ENCODE assay signal across 7 cellular contexts in the genomic region with DNA sequence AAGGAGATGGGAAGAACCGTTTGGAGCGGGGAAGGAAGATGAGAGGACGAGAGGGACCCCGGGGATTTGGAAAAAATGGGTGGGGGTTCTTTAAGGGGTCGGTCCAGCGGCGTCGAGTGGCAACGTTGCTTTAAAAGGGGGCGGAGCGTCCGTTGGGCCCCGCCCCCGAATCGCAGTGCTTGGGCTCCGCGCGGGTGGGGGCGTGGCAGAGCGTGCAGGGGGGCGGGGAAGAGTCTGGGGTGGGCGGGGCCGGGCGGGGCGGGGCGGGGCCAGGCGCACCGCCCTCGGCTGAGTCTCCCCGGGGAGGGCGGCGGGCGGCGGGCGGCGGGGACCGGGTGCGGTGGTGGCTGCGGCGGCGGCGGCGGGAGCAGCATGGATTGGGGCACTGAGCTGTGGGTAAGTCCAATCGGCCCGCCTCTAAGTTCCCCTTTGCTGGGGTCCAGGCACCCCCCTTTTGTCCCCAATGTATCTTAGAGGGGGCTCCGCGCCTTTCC. TPM values are rescaled to one million over a fixed set of nuclear protein-coding genes. Genes with fewer than 3 reads are reported as not detected.
DNase-seq lines count a peak whose midpoint lies in the region; ATAC-seq and TF ChIP-seq lines count a peak whose summit lies in the region.

A gene with protein sequence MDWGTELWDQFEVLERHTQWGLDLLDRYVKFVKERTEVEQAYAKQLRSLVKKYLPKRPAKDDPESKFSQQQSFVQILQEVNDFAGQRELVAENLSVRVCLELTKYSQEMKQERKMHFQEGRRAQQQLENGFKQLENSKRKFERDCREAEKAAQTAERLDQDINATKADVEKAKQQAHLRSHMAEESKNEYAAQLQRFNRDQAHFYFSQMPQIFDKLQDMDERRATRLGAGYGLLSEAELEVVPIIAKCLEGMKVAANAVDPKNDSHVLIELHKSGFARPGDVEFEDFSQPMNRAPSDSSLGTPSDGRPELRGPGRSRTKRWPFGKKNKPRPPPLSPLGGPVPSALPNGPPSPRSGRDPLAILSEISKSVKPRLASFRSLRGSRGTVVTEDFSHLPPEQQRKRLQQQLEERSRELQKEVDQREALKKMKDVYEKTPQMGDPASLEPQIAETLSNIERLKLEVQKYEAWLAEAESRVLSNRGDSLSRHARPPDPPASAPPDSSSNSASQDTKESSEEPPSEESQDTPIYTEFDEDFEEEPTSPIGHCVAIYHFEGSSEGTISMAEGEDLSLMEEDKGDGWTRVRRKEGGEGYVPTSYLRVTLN (plus strand): TSS at position 291 of the 494 bp plus-strand sequence. CDS start 82 bp downstream, at position 373.

- no peaks in the 10 kb centered on the region for H3K27me3 ChIP-seq in GM23248 (replicated peaks; ENCODE audit: insufficient read depth)
- no peaks in the 10 kb centered on the region for H3K27me3 ChIP-seq in ectodermal cell (ENCODE audit: control insufficient read depth, insufficient read depth, low read length, poor library complexity, severe bottlenecking)

- H3F3A ChIP-seq in GM23248 (ENCODE audit: insufficient read depth) = peaks cover 39% of the 10 kb centered on the region

- 0 out of 2 replicates have a peak, but pooled peaks cover 3% of the 10 kb centered on the region for H3K36me3 ChIP-seq in GM23248 (ENCODE audit: low read depth)
- no peaks in the 10 kb centered on the region for H3K36me3 ChIP-seq in ectodermal cell (ENCODE audit: control insufficient read depth, insufficient read depth, low read length)

- H3K27ac Mint-ChIP-seq in activated CD8-positive, alpha-beta T cell treated with anti-CD3 and anti-CD28 coated beads, Interleukin-2, amount 10 ng/mL, durations not matched to agents 7 days and 5 days = peak within 1 kb of the TSS; percentile 100

- no peaks in the 10 kb centered on the region for H3K9me2 ChIP-seq in GM23248 (ENCODE audit: insufficient read depth)

- DNase-seq in GM23248 = peak; percentile 90
- DNase-seq in NCI-H524 treated with DMSO at 0.1 percent for 48 hours (lab: John Stamatoyannopoulos, UW) = peak; percentile 51
- peak; percentile 86 for DNase-seq in activated CD8-positive, alpha-beta T cell treated with anti-CD3 and anti-CD28 coated beads, Interleukin-2, amount 10 ng/mL, durations not matched to agents 7 days and 5 days
- DNase-seq in lower leg skin (ENCODE audit: low spot score in 2 of 2) = peak; percentile 80 to 97
- DNase-seq in stimulated activated CD4-positive, alpha-beta T cell treated with anti-CD3 and anti-CD28 coated beads, Interleukin-4, amount 100 ng/mL, for 24 hours = peak; percentile 81

- ATAC-seq in activated CD8-positive, alpha-beta T cell treated with anti-CD3 and anti-CD28 coated beads, Interleukin-2, amount 10 ng/mL, durations not matched to agents 7 days and 5 days = peak; percentile 4
- no peak for ATAC-seq in GM18858 (IDR thresholded peaks at IDR 0.05; ENCODE audit: unreplicated experiment)

- no peaks in the 10 kb centered on the region for H4K20me1 ChIP-seq in GM23248 (ENCODE audit: insufficient read depth)

- H3K27me3 Mint-ChIP-seq in activated CD8-positive, alpha-beta T cell treated with anti-CD3 and anti-CD28 coated beads, Interleukin-2, amount 10 ng/mL, durations not matched to agents 7 days and 5 days (ENCODE audit: low read depth) = no peaks in the 10 kb centered on the region

- POLR2A ChIA-PET in activated CD8-positive, alpha-beta T cell treated with anti-CD3 and anti-CD28 coated beads, Interleukin-2, amount 10 ng/mL, durations not matched to agents 7 days and 5 days (lab: Charles Lee) = interaction anchor here (1.4 kb wide), 1 partner anchor 33 kb away, joined by 8 read pairs; a partner anchor contains a TSS

- peak within 1 kb of the TSS; percentile 74 for H3K27ac ChIP-seq in GM23248
- peak within 1 kb of the TSS; percentile 72 for H3K27ac ChIP-seq in ectodermal cell (ENCODE audit: insufficient read depth, low read depth, low read length, poor library complexity, severe bottlenecking)

- peak within 1 kb of the TSS; percentile 81 for H3K9ac ChIP-seq in GM23248

- WGBS in GM23248 (ENCODE audit: low coverage in 1 of 2, low lambda C conversion rate in 2 of 2, missing lambda C conversion rate in 2 of 2), 2 experiments = 0 to 3% methylated on average over 19 of the region's 47 CpGs
- WGBS in ectodermal cell, 2 experiments = 0 to 1% methylated on average over 47 of the region's 47 CpGs
- WGBS in lower leg skin, 2 donors = 0 to 1% methylated on average over 26 to 44 of the region's 47 CpGs

- H3K79me2 ChIP-seq in GM23248 (ENCODE audit: insufficient read depth) = peaks cover 46% of the 10 kb centered on the region

- peaks cover 37% of the 10 kb centered on the region for H3K4me1 ChIP-seq in GM23248 (ENCODE audit: insufficient read depth)
- H3K4me1 ChIP-seq in ectodermal cell (ENCODE audit: control insufficient read depth, insufficient read depth, low read length) = peaks cover 44% of the 10 kb centered on the region

- H3K4me3 ChIP-seq in GM23248 (peak within 1 kb of the TSS; percentile 94), ectodermal cell (ENCODE audit: insufficient read depth, low read depth, low read length) (peak within 1 kb of the TSS; percentile 85), lower leg skin (ENCODE audit: low read depth, poor library complexity, severe bottlenecking) (peak within 1 kb of the TSS; percentile 83)

- H3K9me3 ChIP-seq in GM23248 (ENCODE audit: low read depth) (no peaks in the 10 kb centered on the region), ectodermal cell (ENCODE audit: control insufficient read depth, low read length) (no peaks in the 10 kb centered on the region)

- H2AFZ ChIP-seq in GM23248 = peak within 1 kb of the TSS; percentile 98

- H3K9me3 Mint-ChIP-seq in activated CD8-positive, alpha-beta T cell treated with anti-CD3 and anti-CD28 coated beads, Interleukin-2, amount 10 ng/mL, durations not matched to agents 7 days and 5 days (ENCODE audit: insufficient read depth) = no peaks in the 10 kb centered on the region

- H3K4me3 Mint-ChIP-seq in activated CD8-positive, alpha-beta T cell treated with anti-CD3 and anti-CD28 coated beads, Interleukin-2, amount 10 ng/mL, durations not matched to agents 7 days and 5 days = peak within 1 kb of the TSS; percentile 98

- CTCF ChIA-PET in activated CD8-positive, alpha-beta T cell treated with anti-CD3 and anti-CD28 coated beads, Interleukin-2, amount 10 ng/mL, durations not matched to agents 7 days and 5 days (lab: Charles Lee) = interaction anchor here (0.8 to 4.0 kb wide), 8 partner anchors 9 to 330 kb away, joined by 3 to 130 read pairs (median 6); a partner anchor contains a TSS

- peak within 1 kb of the TSS; percentile 92 for H3K4me2 ChIP-seq in GM23248 (ENCODE audit: unreplicated experiment)

- TF ChIP-seq CTCF in lower leg skin (IDR thresholded peaks at IDR 0.05) = no peak

- H3K4me1 Mint-ChIP-seq in activated CD8-positive, alpha-beta T cell treated with anti-CD3 and anti-CD28 coated beads, Interleukin-2, amount 10 ng/mL, durations not matched to agents 7 days and 5 days (ENCODE audit: low read depth) = peaks cover 38% of the 10 kb centered on the region

- in situ Hi-C loops in GM23248 (cut with MboI) = no loop called here

- no peak for TF ChIP-seq POLR2A in lower leg skin (IDR thresholded peaks at IDR 0.05)

- peaks cover 28% of the 10 kb centered on the region for H3K36me3 Mint-ChIP-seq in activated CD8-positive, alpha-beta T cell treated with anti-CD3 and anti-CD28 coated beads, Interleukin-2, amount 10 ng/mL, durations not matched to agents 7 days and 5 days (ENCODE audit: low read depth)

- intact Hi-C loops in lower leg skin (cut with DNase I; ENCODE audit: low total_unique reads) = no loop called here

RNA-seq across cellular contexts. Expression of the gene that starts here (rescaled TPM):
- 48.0 and 68.2 TPM in 2 replicates for total RNA-seq in GM23248 (2014; rRNA removed; shearing (Covaris generic))
- 48.9 and 50.1 TPM in 2 replicates for polyA plus RNA-seq in GM23248 (2016; fragmentation: Nextera tagmentation; extraction: Ambion mirVana)
- total RNA-seq in activated CD8-positive, alpha-beta T cell treated with anti-CD3 and anti-CD28 coated beads, Interleukin-2, amount 10 ng/mL, durations not matched to agents 7 days and 5 days = 10 to 100 TPM; 13.9 to 15.2 TPM
- 71.1 TPM for polyA plus RNA-seq in ectodermal cell (2013, experiment 1 of 4)
- polyA plus RNA-seq in ectodermal cell (2013, experiment 2 of 4) = 56.7 TPM
- polyA plus RNA-seq in ectodermal cell (2013, experiment 3 of 4) = 54.0 TPM
- 59.3 TPM for polyA plus RNA-seq in ectodermal cell (2013, experiment 4 of 4)
- 10 to 100 TPM; 41.2 to 60.2 (median 46.5) TPM for total RNA-seq in lower leg skin
